In genomic region chr13:43786766-43787517, GRCh38 we compare ENCODE assay signal across 8 cellular contexts. TPM values are rescaled to one million over a fixed set of nuclear protein-coding genes. Genes with fewer than 3 reads are reported as not detected.
DNase-seq lines count a peak whose midpoint lies in the region; ATAC-seq lines count a peak whose summit lies in the region.

Gene ENOX1 (minus strand): TSS chr13:43786972.

- H3K4me1 ChIP-seq in HUES48 (ENCODE audit: control insufficient read depth, insufficient read depth, low read length) (peaks cover 15% of the 10 kb centered on the region), skeletal muscle tissue (ENCODE audit: control insufficient read depth in 3 of 3, insufficient read depth in 3 of 3, low read length in 3 of 3) (peaks cover 12 to 17% (median 13%) of the 10 kb centered on the region in 3 donors)

- H3K9me3 ChIP-seq in HUES48 (ENCODE audit: control insufficient read depth, insufficient read depth, low read length) (no peaks in the 10 kb centered on the region), skeletal muscle tissue (ENCODE audit: control insufficient read depth in 3 of 3, low read length in 3 of 3) (no peaks in the 10 kb centered on the region)

- DNase-seq in NCI-H2196 (lab: John Stamatoyannopoulos, UW; ENCODE audit: unreplicated experiment) (peak; percentile 3), NCI-H2196 treated with DMSO at 0.1 percent for 48 hours (lab: John Stamatoyannopoulos, UW; ENCODE audit: unreplicated experiment) (no peak), SKM-1 (lab: John Stamatoyannopoulos, UW; ENCODE audit: unreplicated experiment) (peak; percentile 65), cerebellar cortex (ENCODE audit: low spot score) (peak; percentile 31), iris pigment epithelial cell (ENCODE audit: low read depth) (peak; percentile 80)

- ATAC-seq in GM21576 (IDR thresholded peaks at IDR 0.05; ENCODE audit: unreplicated experiment), result no peak

- H3K36me3 ChIP-seq in HUES48 (ENCODE audit: control insufficient read depth, insufficient read depth, low read length), result no peaks in the 10 kb centered on the region
- H3K36me3 ChIP-seq in skeletal muscle tissue (ENCODE audit: control insufficient read depth in 3 of 3, insufficient read depth in 3 of 3, low read length in 3 of 3), result no peaks in the 10 kb centered on the region

- H3K4me3 ChIP-seq in HUES48 (ENCODE audit: low read depth, low read length) (peak within 1 kb of the TSS; percentile 68), skeletal muscle tissue (ENCODE audit: low read length in 3 of 3) (peak within 1 kb of the TSS; percentile 77 to 81 (median 80))

- H3K27me3 ChIP-seq in HUES48 (ENCODE audit: control insufficient read depth, insufficient read depth, low read length) (peaks cover 75% of the 10 kb centered on the region), skeletal muscle tissue (ENCODE audit: control insufficient read depth in 3 of 3, insufficient read depth in 3 of 3, low read length in 3 of 3) (peaks cover 0 to 8% (median 0%) of the 10 kb centered on the region in 3 donors)

- H3K9ac ChIP-seq in HUES48 (ENCODE audit: low read depth, low read length) (0 out of 2 replicates have a peak within 1 kb of the TSS, but pooled peaks have one; percentile 4), skeletal muscle tissue (ENCODE audit: low read depth in 1 of 3, low read length in 3 of 3) (peak within 1 kb of the TSS; percentile 57 to 73 (median 66))

- no peak within 1 kb of the TSS for H3K27ac ChIP-seq in HUES48 (ENCODE audit: low read depth, low read length)
- peak within 1 kb of the TSS; percentile 56 for H3K27ac ChIP-seq in skeletal muscle tissue (ENCODE audit: low read depth, low read length)

RNA-seq across cellular contexts. Expression of gene ENOX1, which starts in this region (rescaled TPM):
- 11.5 TPM for total RNA-seq in skeletal muscle tissue
